In genomic region chr10:75234683-75235374, GRCh38 we compare ENCODE assay signal across 8 cellular contexts. TPM values are rescaled to one million over a fixed set of nuclear protein-coding genes. Genes with fewer than 3 reads are reported as not detected.
A peak's percentile ranks its signal among the peaks of the same experiment; 100 is the strongest.
DNase-seq lines count a peak whose midpoint lies in the region; ATAC-seq, FAIRE-seq and TF ChIP-seq lines count a peak whose summit lies in the region.

No MANE protein-coding gene starts in this region.

- H3K4me2 ChIP-seq in DND-41 (ENCODE audit: insufficient read depth, low read length) (peak overlapping the region; percentile 97), MM.1S (ENCODE audit: low read depth, low read length) (peak overlapping the region; percentile 98), astrocyte (ENCODE audit: low read length) (peak overlapping the region; percentile 96)

- H3K4me3 Mint-ChIP-seq in astrocyte (ENCODE audit: unreplicated experiment): peak overlapping the region; percentile 73

- H3K27ac ChIP-seq in DND-41 (ENCODE audit: low read length) (peak overlapping the region; percentile 73), MM.1S (ENCODE audit: low read length) (peak overlapping the region; percentile 86), astrocyte (ENCODE audit: low read depth, low read length) (peak overlapping the region; percentile 7)

- DNase-seq in DND-41 (no peak), MM.1S (peak; percentile 40), astrocyte (ENCODE audit: low read depth) (no peak), GDM1 (lab: John Stamatoyannopoulos, UW) (no peak), SW480 (ENCODE audit: low spot score) (no peak)
- peak; percentile 28 to 30 for DNase-seq in stimulated activated CD4-positive, alpha-beta T cell treated with anti-CD3 and anti-CD28 coated beads, Interleukin-4, amount 100 ng/mL, for 48 hours (ENCODE audit: low read depth in 2 of 2)

- H2AFZ ChIP-seq in DND-41 (ENCODE audit: low read depth, low read length): peak overlapping the region; percentile 98
- H2AFZ ChIP-seq in MM.1S (ENCODE audit: low read length): peak overlapping the region; percentile 89
- H2AFZ ChIP-seq in astrocyte (ENCODE audit: low read depth, low read length): peak overlapping the region; percentile 88

- peaks cover 5% of the 10 kb centered on the region; the same call in 1 of the 2 replicates for H4K20me1 ChIP-seq in DND-41 (ENCODE audit: insufficient read depth, low read length)
- peaks cover 6% of the 10 kb centered on the region; the same call in 1 of the 2 replicates for H4K20me1 ChIP-seq in MM.1S (ENCODE audit: insufficient read depth, low read length)
- peaks cover 25% of the 10 kb centered on the region for H4K20me1 ChIP-seq in astrocyte (ENCODE audit: insufficient read depth, low read length)

- no peaks in the 10 kb centered on the region for H3K9me2 ChIP-seq in MM.1S (replicated peaks; ENCODE audit: insufficient read depth, low read length)

- peak overlapping the region; percentile 72 for H3K9ac ChIP-seq in DND-41 (ENCODE audit: low read depth, low read length)
- H3K9ac ChIP-seq in MM.1S (ENCODE audit: low read length): peak overlapping the region; percentile 92
- peak overlapping the region; percentile 73 for H3K9ac ChIP-seq in astrocyte (ENCODE audit: low read length)

- H3K36me3 Mint-ChIP-seq in astrocyte (ENCODE audit: low read depth, unreplicated experiment): peaks cover 18% of the 10 kb centered on the region

- H3K27me3 ChIP-seq in DND-41 (ENCODE audit: insufficient read depth, low read length, poor library complexity) (no peaks in the 10 kb centered on the region), MM.1S (replicated peaks; ENCODE audit: insufficient read depth, low read length) (no peaks in the 10 kb centered on the region), astrocyte (ENCODE audit: insufficient read depth, low read length) (no peaks in the 10 kb centered on the region)

- peaks cover 37% of the 10 kb centered on the region for H3K36me3 ChIP-seq in DND-41 (ENCODE audit: insufficient read depth, low read length)
- peaks cover 6% of the 10 kb centered on the region for H3K36me3 ChIP-seq in MM.1S (replicated peaks; ENCODE audit: insufficient read depth, low read length)
- H3K36me3 ChIP-seq in astrocyte (ENCODE audit: insufficient read depth, low read length): peaks cover 18% of the 10 kb centered on the region

- H3K79me2 ChIP-seq in DND-41 (ENCODE audit: insufficient read depth, low read length): peaks cover 4% of the 10 kb centered on the region; the same call in 1 of the 2 replicates
- peaks cover 46% of the 10 kb centered on the region for H3K79me2 ChIP-seq in MM.1S (ENCODE audit: low read length)
- peaks cover 9% of the 10 kb centered on the region for H3K79me2 ChIP-seq in astrocyte (ENCODE audit: insufficient read depth, low read length)

- H3K9me3 ChIP-seq in DND-41 (ENCODE audit: insufficient read depth, low read length, severe bottlenecking): no peaks in the 10 kb centered on the region
- H3K9me3 ChIP-seq in MM.1S (replicated peaks; ENCODE audit: insufficient read depth, low read length): no peaks in the 10 kb centered on the region
- H3K9me3 ChIP-seq in astrocyte (ENCODE audit: insufficient read depth, low read depth, low read length): no peaks in the 10 kb centered on the region
- H3K9me3 ChIP-seq in iPS-18c (ENCODE audit: control insufficient read depth, insufficient read depth, low read length): no peaks in the 10 kb centered on the region

- no peak for FAIRE-seq in astrocyte (lab: Jason Lieb, UNC)

- H3F3A ChIP-seq in MM.1S (ENCODE audit: insufficient read depth, low read length): peaks cover 30% of the 10 kb centered on the region

- H3K9me3 Mint-ChIP-seq in astrocyte (ENCODE audit: unreplicated experiment): no peaks in the 10 kb centered on the region

- peaks cover 5% of the 10 kb centered on the region for H3K27me3 Mint-ChIP-seq in astrocyte (ENCODE audit: low read depth, unreplicated experiment)

- no peak for ATAC-seq in DND-41 (ENCODE audit: insufficient read depth, low read depth)
- peak; percentile 0 for ATAC-seq in GM21717 (IDR thresholded peaks at IDR 0.05; ENCODE audit: unreplicated experiment)

- H3K4me3 ChIP-seq in DND-41 (ENCODE audit: low read depth in 1 of 2, low read length in 2 of 2) (peak overlapping the region; percentile 34 to 82; a peak in 3 of 4 replicates), MM.1S (ENCODE audit: low read length) (peak overlapping the region; percentile 99), astrocyte (ENCODE audit: insufficient read depth, low read depth, low read length) (peak overlapping the region; percentile 62), iPS-18c (ENCODE audit: insufficient read depth, low read depth, low read length) (peak overlapping the region; percentile 76)

- peaks cover 19% of the 10 kb centered on the region for H3K4me1 Mint-ChIP-seq in astrocyte (ENCODE audit: low read depth, unreplicated experiment)

- H3K27ac Mint-ChIP-seq in astrocyte (ENCODE audit: unreplicated experiment): no peak overlapping the region

- H3K4me1 ChIP-seq in DND-41 (ENCODE audit: insufficient read depth, low read length) (peaks cover 18% of the 10 kb centered on the region), MM.1S (ENCODE audit: low read length) (peaks cover 14% of the 10 kb centered on the region), astrocyte (ENCODE audit: insufficient read depth, low read length) (peaks cover 21% of the 10 kb centered on the region)

- TF ChIP-seq CTCF in DND-41 (IDR thresholded peaks at IDR 0.05; ENCODE audit: borderline replicate concordance, extremely low read depth, low read length, poor library complexity, severe bottlenecking) (no peak), MM.1S (IDR thresholded peaks at IDR 0.05; ENCODE audit: low read length) (peak; percentile 20; the same call in 1 of the 2 replicates), astrocyte (IDR thresholded peaks at IDR 0.05; ENCODE audit: insufficient read depth, low read depth, low read length) (no peak)

RNA-seq across cellular contexts. Expression of gene COMTD1, which starts 0.9 kb away (rescaled TPM):
- 17.1 and 18.3 TPM in 2 replicates for total RNA-seq in astrocyte

RNA-seq across cellular contexts. Expression of gene VDAC2, which starts 24.2 kb away (rescaled TPM):
- total RNA-seq in astrocyte: 338 and 373 TPM in 2 replicates

Comparison
In these comparisons a context has a peak if more than half of its experiments do, and no peak if none do; other contexts are left out.
1. DNase-seq: peak in MM.1S (single experiment) and stimulated activated CD4-positive, alpha-beta T cell treated with anti-CD3 and anti-CD28 coated beads, Interleukin-4, amount 100 ng/mL, for 48 hours (2 of 2); none in DND-41 (single experiment), astrocyte (single experiment), GDM1 (single experiment) and SW480 (single experiment).
2. H3K27ac ChIP-seq: peak in every context shown above with its lines; median percentile 86 in MM.1S; 73 in DND-41; 7 in astrocyte.
3. Peak in every context shown above with its lines, with median percentiles within 50 percentile points of each other: H2AFZ ChIP-seq, H3K4me2 ChIP-seq, H3K4me3 ChIP-seq and H3K9ac ChIP-seq.